Comparison of ENCODE assay signal across 8 cellular contexts in the genomic region with DNA sequence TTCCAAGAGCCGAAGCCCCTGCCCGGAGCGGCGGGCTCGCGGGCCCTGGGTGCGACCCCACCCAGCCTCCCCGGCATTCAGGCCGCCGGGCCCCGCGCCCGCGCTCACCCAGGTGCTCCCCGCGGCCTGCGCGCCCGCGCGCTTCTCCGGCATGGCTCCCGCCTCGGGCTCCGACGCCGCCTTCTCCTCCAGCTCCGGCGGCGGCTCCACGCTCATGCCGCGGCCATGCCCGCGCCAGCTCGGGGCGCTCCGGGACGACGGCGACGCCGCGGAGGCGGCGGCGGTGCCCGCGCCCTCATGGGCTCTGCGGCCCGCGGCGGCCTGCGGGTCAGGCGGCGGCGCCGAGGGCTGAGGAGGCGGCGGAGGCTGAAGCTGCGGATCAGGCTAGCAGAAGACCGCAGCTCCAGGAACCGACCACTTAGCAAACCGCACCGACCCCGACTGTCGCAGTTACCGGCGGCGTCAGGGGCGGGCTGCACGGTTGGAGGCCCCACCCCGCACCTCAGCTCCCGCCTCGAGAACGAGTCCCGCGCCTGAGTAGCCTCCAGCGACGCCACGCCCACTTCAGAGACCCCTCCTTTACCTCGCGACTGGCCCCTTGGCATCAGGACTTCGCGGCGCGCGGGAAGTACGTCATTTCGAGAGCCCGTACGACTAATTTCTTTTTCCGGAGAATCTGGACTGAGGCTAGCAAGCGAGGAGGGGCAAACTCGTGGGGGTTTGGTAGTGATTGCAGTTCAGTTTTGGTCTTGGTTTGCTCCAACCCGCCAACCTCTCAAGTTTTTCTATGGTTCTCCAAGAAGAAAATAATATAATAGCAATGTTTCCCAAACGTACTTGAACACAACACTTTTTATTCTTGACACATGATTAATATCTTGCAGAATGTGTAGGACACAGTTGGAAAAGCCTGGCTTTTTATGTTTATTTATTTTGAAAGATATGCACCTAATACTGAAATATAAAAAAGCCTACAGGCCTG. TPM values are rescaled to one million over a fixed set of nuclear protein-coding genes. Genes with fewer than 3 reads are reported as not detected.
DNase-seq lines count a peak whose midpoint lies in the region; TF ChIP-seq lines count a peak whose summit lies in the region.
"Not testable (repeated sequence)": the region's sequence is repeated elsewhere in the genome, so short reads cannot be mapped to it uniquely, and the experiment has no call there.

No MANE protein-coding gene starts in this region.

- peak overlapping the region; percentile 56 for H3K4me3 ChIP-seq in H7 (ENCODE audit: insufficient read depth, low read depth, low read length)
- H3K4me3 ChIP-seq in Loucy (ENCODE audit: low read length, poor library complexity, severe bottlenecking): peak overlapping the region; percentile 73
- H3K4me3 ChIP-seq in fibroblast of villous mesenchyme (ENCODE audit: low read depth, low read length): peak overlapping the region; percentile 64
- peak overlapping the region; percentile 64 for H3K4me3 ChIP-seq in neural cell (ENCODE audit: low read length)

- H3K27me3 ChIP-seq in H7 (ENCODE audit: control insufficient read depth, insufficient read depth, low read length); neural cell (ENCODE audit: insufficient read depth, low read depth, low read length): not testable (repeated sequence)
- peaks cover 24% of the 10 kb centered on the region for H3K27me3 ChIP-seq in Loucy (ENCODE audit: insufficient read depth, low read length, poor library complexity, severe bottlenecking)

- peaks cover 13% of the 10 kb centered on the region for H3K4me1 Mint-ChIP-seq in stimulated activated naive CD8-positive, alpha-beta T cell treated with anti-CD3 and anti-CD28 coated beads, Interleukin-15, Interleukin-2, amounts not matched to agents 100 ng/mL and 50 ng/mL, for 24 hours (ENCODE audit: low read depth)

- H3K27ac ChIP-seq in neural cell (ENCODE audit: low read length): peak overlapping the region; percentile 82

- peak overlapping the region; percentile 82 for H3K27ac Mint-ChIP-seq in stimulated activated naive CD8-positive, alpha-beta T cell treated with anti-CD3 and anti-CD28 coated beads, Interleukin-15, Interleukin-2, amounts not matched to agents 100 ng/mL and 50 ng/mL, for 24 hours

- H3K9me2 ChIP-seq in Loucy (replicated peaks; ENCODE audit: low read depth, low read length); neural cell (ENCODE audit: insufficient read depth, low read length): not testable (repeated sequence)

- DNase-seq in EL: peak; percentile 74
- DNase-seq in H7: peak; percentile 82
- DNase-seq in SHP77 (lab: John Stamatoyannopoulos, UW): peak; percentile 73 to 74
- peak; percentile 63 for DNase-seq in activated gamma-delta T cell (lab: John Stamatoyannopoulos, UW)
- peak; percentile 65 for DNase-seq in fibroblast of villous mesenchyme (ENCODE audit: low read depth)

- not testable (repeated sequence) for H3K4me1 ChIP-seq in Loucy (ENCODE audit: insufficient read depth, low read length, poor library complexity, severe bottlenecking)

- H3K79me2 ChIP-seq in Loucy (ENCODE audit: insufficient read depth, low read length): peaks cover 21% of the 10 kb centered on the region; the same call in 1 of the 2 replicates
- not testable (repeated sequence) for H3K79me2 ChIP-seq in neural cell (replicated peaks; ENCODE audit: insufficient read depth, low read length)

- peak overlapping the region; percentile 85 for H3K4me2 ChIP-seq in Loucy (ENCODE audit: low read depth, low read length, poor library complexity, severe bottlenecking)
- peak overlapping the region; percentile 59 for H3K4me2 ChIP-seq in neural cell (ENCODE audit: low read length)

- not testable (repeated sequence) for H3K36me3 Mint-ChIP-seq in stimulated activated naive CD8-positive, alpha-beta T cell treated with anti-CD3 and anti-CD28 coated beads, Interleukin-15, Interleukin-2, amounts not matched to agents 100 ng/mL and 50 ng/mL, for 24 hours (ENCODE audit: low read depth)

- not testable (repeated sequence) for H3K9me3 Mint-ChIP-seq in stimulated activated naive CD8-positive, alpha-beta T cell treated with anti-CD3 and anti-CD28 coated beads, Interleukin-15, Interleukin-2, amounts not matched to agents 100 ng/mL and 50 ng/mL, for 24 hours

- H2AFZ ChIP-seq in Loucy (ENCODE audit: low read length): peak overlapping the region; percentile 98
- H2AFZ ChIP-seq in neural cell (ENCODE audit: low read depth, low read length): peak overlapping the region; percentile 76

- not testable (repeated sequence) for TF ChIP-seq RAD21 in neural cell (conservative IDR thresholded peaks at IDR 0.05)

- not testable (repeated sequence) for H3K9me3 ChIP-seq in Loucy (ENCODE audit: insufficient read depth, low read depth, low read length); neural cell (ENCODE audit: low read length)

- not testable (repeated sequence) for H4K20me1 ChIP-seq in Loucy (ENCODE audit: insufficient read depth, low read length, poor library complexity, severe bottlenecking); neural cell (ENCODE audit: insufficient read depth)

- peak overlapping the region; percentile 64 for H3K9ac ChIP-seq in Loucy (ENCODE audit: low read depth, low read length, poor library complexity, severe bottlenecking)
- peak overlapping the region; percentile 62 for H3K9ac ChIP-seq in neural cell (ENCODE audit: low read length)

- not testable (repeated sequence) for TF ChIP-seq CTCF in Loucy (conservative IDR thresholded peaks at IDR 0.05; ENCODE audit: low read length); fibroblast of villous mesenchyme (IDR thresholded peaks at IDR 0.05; ENCODE audit: insufficient read depth, low read depth, low read length); neural cell (IDR thresholded peaks at IDR 0.05; ENCODE audit: poor library complexity, severe bottlenecking)

- not testable (repeated sequence) for H3F3A ChIP-seq in Loucy (ENCODE audit: low read depth); neural cell (ENCODE audit: insufficient read depth, low read length, poor library complexity, severe bottlenecking)

- not testable (repeated sequence) for H3K27me3 Mint-ChIP-seq in stimulated activated naive CD8-positive, alpha-beta T cell treated with anti-CD3 and anti-CD28 coated beads, Interleukin-15, Interleukin-2, amounts not matched to agents 100 ng/mL and 50 ng/mL, for 24 hours

- peak; percentile 22 for TF ChIP-seq EP300 in neural cell (conservative IDR thresholded peaks at IDR 0.05; ENCODE audit: poor library complexity, severe bottlenecking)

- H3K36me3 ChIP-seq in H7 (replicated peaks; ENCODE audit: control insufficient read depth, insufficient read depth, low read length); Loucy (ENCODE audit: insufficient read depth, low read length); neural cell (ENCODE audit: insufficient read depth, low read length): not testable (repeated sequence)

- H3K4me3 Mint-ChIP-seq in stimulated activated naive CD8-positive, alpha-beta T cell treated with anti-CD3 and anti-CD28 coated beads, Interleukin-15, Interleukin-2, amounts not matched to agents 100 ng/mL and 50 ng/mL, for 24 hours: peak overlapping the region; percentile 89

TF ChIP-seq in neural cell, 6 proteins besides CTCF, POLR2A, EP300 and RAD21:
- TF ChIP-seq MXI1 (conservative IDR thresholded peaks at IDR 0.05; ENCODE audit: poor library complexity, severe bottlenecking) (peak; percentile 81), POLR2AphosphoS5 (IDR thresholded peaks at IDR 0.05) (peak; percentile 68), SMC3 (conservative IDR thresholded peaks at IDR 0.05; ENCODE audit: poor library complexity) (peak; percentile 25)

RNA-seq across cellular contexts. Expression of a gene that starts 25.5 kb away (rescaled TPM):
- 42.6 and 50.5 TPM in 2 replicates for total RNA-seq in H7 (2014; rRNA removed; shearing (Covaris generic))
- 0.32 and 0.43 TPM in 2 replicates for total RNA-seq in fibroblast of villous mesenchyme
- polyA plus RNA-seq in neural cell: 0.32 and 1.8 TPM in 2 replicates
- 0.35 TPM in 1 of 2 replicates, not detected in the other for polyA minus RNA-seq in neural cell

Comparison
In these comparisons a context has a peak if more than half of its experiments do, and no peak if none do; other contexts are left out.
1. Peak in every context shown above with its lines: DNase-seq, H3K4me3 ChIP-seq and H3K27ac ChIP-seq.
2. RNA of a gene that starts 25.5 kb away (total RNA-seq): 42.6 to 50.5 TPM in H7; 0.32 to 0.43 TPM in fibroblast of villous mesenchyme; every median in the first group is over 10 times any median in the second.